Comparison of ENCODE assay signal across 13 cellular contexts in genomic region chr16:24430937-24431760, GRCh38.
DNase-seq lines count a peak whose midpoint lies in the region; ATAC-seq, FAIRE-seq and TF ChIP-seq lines count a peak whose summit lies in the region.
"Had no signal": no experiment of that assay in that cellular context is flagged by ENCODE, and none has a peak within 500 bp of the region (broad histone marks: within the 10 kb centered on the region; RNA-seq: fewer than 3 reads in every experiment).

No MANE protein-coding gene starts in this region.

- no peak overlapping the region for H3K27ac ChIP-seq in HEK293 (ENCODE audit: extremely low read depth, low read depth, low read length)
- no peak overlapping the region for H3K27ac ChIP-seq in Panc1 (ENCODE audit: low read length)
- no peak overlapping the region for H3K27ac ChIP-seq in body of pancreas
- H3K27ac ChIP-seq in adrenal gland, result no peak overlapping the region
- H3K27ac ChIP-seq: thoracic aorta had no signal

- H3K4me3 ChIP-seq in HEK293 (ENCODE audit: low read depth, low read length) (no peak overlapping the region), Panc1 (ENCODE audit: low read depth in 2 of 2, low read length in 2 of 2) (no peak overlapping the region), body of pancreas (no peak overlapping the region), adrenal gland (no peak overlapping the region)
- H3K4me3 ChIP-seq: thoracic aorta had no signal

- peak; percentile 42 for FAIRE-seq in GM18507 (lab: Jason Lieb, UNC)
- FAIRE-seq: endometrium had no signal

- H3K36me3 ChIP-seq in HEK293 (ENCODE audit: control insufficient read depth in 2 of 2, insufficient read depth in 1 of 2, low read length in 2 of 2) (no peaks in the 10 kb centered on the region), Panc1 (ENCODE audit: control insufficient read depth, insufficient read depth, low read length) (no peaks in the 10 kb centered on the region), body of pancreas (replicated peaks in 1 of 2; ENCODE audit: insufficient read depth in 1 of 2, low read depth in 2 of 2) (no peaks in the 10 kb centered on the region), adrenal gland (replicated peaks in 1 of 2) (no peaks in the 10 kb centered on the region)
- H3K36me3 ChIP-seq: thoracic aorta had no signal

- CTCF ChIA-PET in HEK293 (lab: Yijun Ruan, JAX) (no interaction called here), Panc1 (lab: Charles Lee) (no interaction called here)

- no TSS peak for BruUV-seq in Panc1 (replicated peaks; lab: Mats Ljungman, UMichigan)

- ATAC-seq in Panc1 (peak; percentile 77), body of pancreas (no peak)
- ATAC-seq: CD8-positive, alpha-beta T cell had no signal

- POLR2A ChIA-PET in HEK293 (lab: Yijun Ruan, JAX) (no interaction called here), Panc1 (lab: Charles Lee) (no interaction called here)

- TF ChIP-seq CTCF in HEK293 (tag by site-specific recombination; IDR thresholded peaks at IDR 0.05) (no peak), Panc1 (IDR thresholded peaks at IDR 0.05) (no peak), CD14-positive monocyte (IDR thresholded peaks at IDR 0.05) (no peak), body of pancreas (IDR thresholded peaks at IDR 0.05) (no peak), adrenal gland (IDR thresholded peaks at IDR 0.05) (no peak)

- H3K4me1 Mint-ChIP-seq in CD14-positive monocyte, result no peaks in the 10 kb centered on the region

- H3K9me3 ChIP-seq in HEK293 (ENCODE audit: control insufficient read depth, insufficient read depth, low read depth, low read length), result no peaks in the 10 kb centered on the region
- H3K9me3 ChIP-seq in Panc1 (ENCODE audit: control insufficient read depth, insufficient read depth, low read depth, low read length), result no peaks in the 10 kb centered on the region
- H3K9me3 ChIP-seq in body of pancreas, result no peaks in the 10 kb centered on the region
- H3K9me3 ChIP-seq in adrenal gland (replicated peaks in 1 of 3), result no peaks in the 10 kb centered on the region
- H3K9me3 ChIP-seq: thoracic aorta had no signal

- H3K4me1 ChIP-seq in HEK293 (ENCODE audit: control insufficient read depth, insufficient read depth, low read length) (no peaks in the 10 kb centered on the region; the same call in 1 of the 2 replicates), Panc1 (ENCODE audit: control insufficient read depth, insufficient read depth, low read length) (no peaks in the 10 kb centered on the region), body of pancreas (no peaks in the 10 kb centered on the region), adrenal gland (replicated peaks in 1 of 2) (no peaks in the 10 kb centered on the region)

- no peak overlapping the region for H3K27ac Mint-ChIP-seq in CD14-positive monocyte
- H3K27ac Mint-ChIP-seq: CD8-positive, alpha-beta T cell had no signal

- WGBS in body of pancreas, 2 donors, result 57 to 60% methylated on average over 6 of the region's 6 CpGs
- WGBS in adrenal gland, 4 donors, result 62 to 72% (median 69%) methylated on average over 6 of the region's 6 CpGs

- H3K4me3 Mint-ChIP-seq in CD14-positive monocyte, result no peak overlapping the region
- H3K4me3 Mint-ChIP-seq: CD8-positive, alpha-beta T cell had no signal

- intact Hi-C loops in Panc1 (cut with micrococcal nuclease; ENCODE audit: unreplicated experiment) (no loop called here), CD14-positive monocyte (cut with micrococcal nuclease) (no loop called here), body of pancreas (cut with DNase I) (no loop called here), adrenal gland (cut with DNase I) (no loop called here)

- in situ Hi-C loops in Panc1 (cut with HindIII; ENCODE audit: low pct_unique_long_range_greater_than_20kb, low sequenced_read_pairs), result no loop called here

- peaks cover 3 to 6% (median 6%) of the 10 kb centered on the region in 3 donors for H3K27me3 Mint-ChIP-seq in CD14-positive monocyte (ENCODE audit: low read depth in 3 of 3)

- no peaks in the 10 kb centered on the region for H3K27me3 ChIP-seq in Panc1 (ENCODE audit: control insufficient read depth, insufficient read depth, low read length)
- no peaks in the 10 kb centered on the region for H3K27me3 ChIP-seq in body of pancreas
- peaks cover 4% of the 10 kb centered on the region for H3K27me3 ChIP-seq in adrenal gland

- DNase-seq in GM18507 (ENCODE audit: extremely low spot score, insufficient read length, low read depth), result no peak
- DNase-seq in Panc1 (ENCODE audit: low read depth, low spot score), result no peak
- DNase-seq in kidney tubule cell (ENCODE audit: low spot score), result peak; percentile 28
- DNase-seq in CD14-positive monocyte (ENCODE audit: low spot score), result no peak
- DNase-seq in body of pancreas, result no peak
- DNase-seq in putamen (ENCODE audit: low spot score), result no peak
- no peak for DNase-seq in adrenal gland
- DNase-seq: activated gamma-delta T cell treated with Interleukin-2 at 50 U/mL for 16 hours; CD8-positive, alpha-beta T cell; Right ventricle myocardium superior had no signal

- H3K36me3 Mint-ChIP-seq in CD14-positive monocyte, result no peaks in the 10 kb centered on the region
- H3K36me3 Mint-ChIP-seq: CD8-positive, alpha-beta T cell had no signal

- TF ChIP-seq POLR2A in body of pancreas (IDR thresholded peaks at IDR 0.05), result no peak
- TF ChIP-seq POLR2A in adrenal gland (IDR thresholded peaks at IDR 0.05), result no peak

- peaks cover 0 to 5% (median 1%) of the 10 kb centered on the region in 7 donors for H3K9me3 Mint-ChIP-seq in CD14-positive monocyte
- H3K9me3 Mint-ChIP-seq: CD8-positive, alpha-beta T cell had no signal

TF ChIP-seq in HEK293, 187 proteins besides CTCF, POLR2A, EP300 and RAD21:
- TF ChIP-seq ZNF843 (tag by site-specific recombination; IDR thresholded peaks at IDR 0.05), result no peak
- peak; percentile 38 for TF ChIP-seq ZNF629 (tag by site-specific recombination; IDR thresholded peaks at IDR 0.05)
- peak; percentile 89 for TF ChIP-seq PRDM10 (tag by site-specific recombination; IDR thresholded peaks at IDR 0.05)
- TF ChIP-seq SP7 (tag by site-specific recombination; IDR thresholded peaks at IDR 0.05), result 0 out of 2 replicates have a peak, but pooled peaks have one; percentile 13
- peak; percentile 55; the same call in 1 of the 2 replicates for TF ChIP-seq ZNF600 (tag by site-specific recombination; IDR thresholded peaks at IDR 0.05)
- peak; percentile 39; the same call in 1 of the 2 replicates for TF ChIP-seq ZBTB17 (tag by site-specific recombination; IDR thresholded peaks at IDR 0.05)
- TF ChIP-seq RBAK (tag by site-specific recombination; IDR thresholded peaks at IDR 0.05), result no peak
- TF ChIP-seq ZNF660 (tag by site-specific recombination; IDR thresholded peaks at IDR 0.05), result peak; percentile 47; the same call in 1 of the 2 replicates
- TF ChIP-seq ZEB2 (tag by site-specific recombination; IDR thresholded peaks at IDR 0.05), result peak; percentile 21; the same call in 1 of the 2 replicates
